Comparison of ENCODE assay signal across 7 cellular contexts in the genomic region with DNA sequence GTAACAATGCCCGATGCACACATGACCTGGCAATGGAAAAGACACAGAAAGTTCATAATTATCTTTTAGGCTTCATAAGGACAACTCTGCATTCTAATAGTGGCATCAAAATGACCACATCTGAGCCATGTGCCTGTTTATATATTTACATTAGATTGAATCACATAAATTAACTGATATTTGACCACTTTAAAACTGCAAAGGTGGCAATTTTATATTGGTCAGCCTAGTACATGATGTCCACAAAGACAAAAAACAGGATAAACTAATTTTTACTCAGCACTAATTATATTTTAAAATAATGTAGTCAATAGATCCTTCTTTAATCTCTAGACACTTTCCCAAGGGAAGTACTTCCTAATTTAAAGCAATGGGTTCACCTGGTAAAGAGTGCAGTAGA. TPM values are rescaled to one million over a fixed set of nuclear protein-coding genes. Genes with fewer than 3 reads are reported as not detected.
"Had no signal": no experiment of that assay in that cellular context is flagged by ENCODE, and none has a peak within 500 bp of the region (broad histone marks: within the 10 kb centered on the region; RNA-seq: fewer than 3 reads in every experiment).

No MANE protein-coding gene starts in this region.

- H3K4me3 ChIP-seq: GM12878 had no signal

- FAIRE-seq: G401.6, GM12878, GM12892, GM18507, GM19239 had no signal

- DNase-seq: GDM1, GF-D8 had no signal

- ATAC-seq: GM12878 had no signal

RNA-seq across cellular contexts. Expression of a gene that starts 12.0 kb away (rescaled TPM):
- total RNA-seq: GM12878 had no signal
